In the genomic region with DNA sequence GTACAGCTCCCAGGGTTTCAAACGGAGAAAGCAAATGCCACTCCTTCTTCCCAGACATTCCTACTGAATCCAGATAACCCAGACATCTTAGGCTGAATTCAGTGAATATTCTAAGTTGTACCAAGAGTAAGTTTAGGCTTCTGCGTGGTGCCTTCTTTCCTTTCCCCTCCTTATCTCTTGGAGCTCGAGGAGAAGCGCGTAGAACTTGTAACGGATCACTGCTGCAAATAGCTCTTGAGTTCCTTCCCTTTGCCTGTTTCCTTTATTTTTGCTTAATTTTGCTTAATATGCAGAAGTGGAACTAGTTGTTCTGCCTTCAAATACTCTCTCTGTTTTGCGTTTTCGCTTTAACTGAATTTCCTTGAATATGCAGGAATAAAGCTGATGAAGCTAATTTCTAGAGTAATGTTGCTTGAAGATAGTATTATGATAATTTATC, we compare ENCODE assay signal across 8 cellular contexts. TPM values are rescaled to one million over a fixed set of nuclear protein-coding genes. Genes with fewer than 3 reads are reported as not detected.
DNase-seq lines count a peak whose midpoint lies in the region; ATAC-seq, FAIRE-seq and TF ChIP-seq lines count a peak whose summit lies in the region.

No MANE protein-coding gene starts in this region.

- POLR2A ChIA-PET in CD8-positive, alpha-beta memory T cell (lab: Charles Lee) = interaction anchor here (0.6 to 3.8 kb wide), 7 partner anchors 11 to 247 kb away, joined by 3 to 43 read pairs (median 4); partner anchors contain the start of gene INTS6

- peak overlapping the region; percentile 32 for H3K27ac ChIP-seq in CD8-positive, alpha-beta memory T cell (ENCODE audit: low read depth, low read length)
- peak overlapping the region; percentile 68 for H3K27ac ChIP-seq in astrocyte (ENCODE audit: low read depth, low read length)
- H3K27ac ChIP-seq in left lung = peak overlapping the region; percentile 92 to 93
- H3K27ac ChIP-seq in thoracic aorta = peak overlapping the region; percentile 71 to 87

- peaks cover 59% of the 10 kb centered on the region for H3K79me2 ChIP-seq in astrocyte (ENCODE audit: insufficient read depth, low read length)

- no peaks in the 10 kb centered on the region for H3K36me3 ChIP-seq in CD8-positive, alpha-beta memory T cell (ENCODE audit: insufficient read depth, low read length)
- H3K36me3 ChIP-seq in astrocyte (ENCODE audit: insufficient read depth, low read length) = no peaks in the 10 kb centered on the region
- no peaks in the 10 kb centered on the region for H3K36me3 ChIP-seq in left lung
- no peaks in the 10 kb centered on the region for H3K36me3 ChIP-seq in thoracic aorta

- no peak for DNase-seq in CD8-positive, alpha-beta memory T cell
- DNase-seq in M059J (ENCODE audit: low read depth) (peak; percentile 33), astrocyte (ENCODE audit: low read depth) (no peak), left lung (no peak), thoracic aorta (ENCODE audit: low spot score) (no peak), AG08395 (ENCODE audit: low spot score) (no peak), GM13976 (ENCODE audit: low spot score) (no peak)

- in situ Hi-C loops in GM13976 (cut with MboI; ENCODE audit: low sequenced_read_pairs, unreplicated experiment) = no loop called here

- H3K9ac ChIP-seq in astrocyte (ENCODE audit: low read length) = peak overlapping the region; percentile 88

- CTCF ChIA-PET in CD8-positive, alpha-beta memory T cell (lab: Charles Lee) = interaction anchor here (0.6 to 1.9 kb wide), 7 partner anchors 10 to 212 kb away, joined by 3 to 7 read pairs (median 5); partner anchors contain the start of gene INTS6

- H3K27ac Mint-ChIP-seq in CD8-positive, alpha-beta memory T cell = peak overlapping the region; percentile 60 to 100 (median 97)
- peak overlapping the region; percentile 90 for H3K27ac Mint-ChIP-seq in astrocyte (ENCODE audit: unreplicated experiment)

- H3K4me1 ChIP-seq in CD8-positive, alpha-beta memory T cell (ENCODE audit: insufficient read depth, low read length) = peaks cover 25% of the 10 kb centered on the region
- H3K4me1 ChIP-seq in astrocyte (ENCODE audit: insufficient read depth, low read length) (peaks cover 17% of the 10 kb centered on the region), left lung (peaks cover 17 to 49% of the 10 kb centered on the region in 2 donors), thoracic aorta (ENCODE audit: control insufficient read depth in 1 of 2, low read depth in 2 of 2) (peaks cover 11 to 42% of the 10 kb centered on the region in 2 donors)

- peaks cover 9% of the 10 kb centered on the region for H4K20me1 ChIP-seq in astrocyte (ENCODE audit: insufficient read depth, low read length)

- H3K4me1 Mint-ChIP-seq in CD8-positive, alpha-beta memory T cell = peaks cover 33 to 47% (median 40%) of the 10 kb centered on the region in 3 donors
- H3K4me1 Mint-ChIP-seq in astrocyte (ENCODE audit: low read depth, unreplicated experiment) = peaks cover 33% of the 10 kb centered on the region

- H3K27me3 Mint-ChIP-seq in CD8-positive, alpha-beta memory T cell = no peaks in the 10 kb centered on the region
- peaks cover 4% of the 10 kb centered on the region for H3K27me3 Mint-ChIP-seq in astrocyte (ENCODE audit: low read depth, unreplicated experiment)

- no peak for ATAC-seq in left lung
- ATAC-seq in thoracic aorta (ENCODE audit: insufficient number of reproducible peaks, low FRiP score, low read depth) = no peak
- no peak for ATAC-seq in HG02763 (IDR thresholded peaks at IDR 0.05; ENCODE audit: unreplicated experiment)

- peak overlapping the region; percentile 87 for H3K4me2 ChIP-seq in astrocyte (ENCODE audit: low read length)

- peak overlapping the region; percentile 98 to 100 (median 99) for H3K4me3 Mint-ChIP-seq in CD8-positive, alpha-beta memory T cell
- peak overlapping the region; percentile 95 for H3K4me3 Mint-ChIP-seq in astrocyte (ENCODE audit: unreplicated experiment)

- no peak for FAIRE-seq in astrocyte (lab: Jason Lieb, UNC)

- peak overlapping the region; percentile 95 for H2AFZ ChIP-seq in astrocyte (ENCODE audit: low read depth, low read length)

- no peaks in the 10 kb centered on the region for H3K27me3 ChIP-seq in CD8-positive, alpha-beta memory T cell (ENCODE audit: insufficient read depth, low read length, poor library complexity, severe bottlenecking)
- H3K27me3 ChIP-seq in astrocyte (ENCODE audit: insufficient read depth, low read length) = no peaks in the 10 kb centered on the region
- no peaks in the 10 kb centered on the region for H3K27me3 ChIP-seq in left lung
- no peaks in the 10 kb centered on the region for H3K27me3 ChIP-seq in thoracic aorta (replicated peaks; ENCODE audit: insufficient read depth)

- H3K9me3 ChIP-seq in CD8-positive, alpha-beta memory T cell (ENCODE audit: low read length) = no peaks in the 10 kb centered on the region
- no peaks in the 10 kb centered on the region for H3K9me3 ChIP-seq in astrocyte (ENCODE audit: insufficient read depth, low read depth, low read length)
- H3K9me3 ChIP-seq in left lung = no peaks in the 10 kb centered on the region
- H3K9me3 ChIP-seq in thoracic aorta = no peaks in the 10 kb centered on the region

- TF ChIP-seq CTCF in astrocyte (IDR thresholded peaks at IDR 0.05; ENCODE audit: insufficient read depth, low read depth, low read length) (no peak), left lung (IDR thresholded peaks at IDR 0.05) (no peak), thoracic aorta (IDR thresholded peaks at IDR 0.05) (no peak), GM13976 (IDR thresholded peaks at IDR 0.05; ENCODE audit: borderline replicate concordance, control extremely low read depth, extremely low read depth, insufficient read depth, missing control alignments) (no peak)

- H3K4me3 ChIP-seq in CD8-positive, alpha-beta memory T cell (ENCODE audit: low read length) = peak overlapping the region; percentile 94
- peak overlapping the region; percentile 99 for H3K4me3 ChIP-seq in astrocyte (ENCODE audit: insufficient read depth, low read depth, low read length)
- H3K4me3 ChIP-seq in left lung = peak overlapping the region; percentile 97 to 99
- peak overlapping the region; percentile 88 for H3K4me3 ChIP-seq in thoracic aorta

- H3K9me3 Mint-ChIP-seq in CD8-positive, alpha-beta memory T cell = no peaks in the 10 kb centered on the region
- H3K9me3 Mint-ChIP-seq in astrocyte (ENCODE audit: unreplicated experiment) = no peaks in the 10 kb centered on the region

- intact Hi-C loops in left lung (cut with DNase I) = loop anchor here in 1 of 2 donors (10.0 kb wide), 2 partner anchors 130 to 210 kb away; partner anchors contain the start of gene INTS6

- peaks cover 0 to 7% (median 0%) of the 10 kb centered on the region in 3 donors for H3K36me3 Mint-ChIP-seq in CD8-positive, alpha-beta memory T cell
- H3K36me3 Mint-ChIP-seq in astrocyte (ENCODE audit: low read depth, unreplicated experiment) = no peaks in the 10 kb centered on the region

RNA-seq across cellular contexts. Expression of gene WDFY2, which starts 1.0 kb away (rescaled TPM):
- total RNA-seq in CD8-positive, alpha-beta memory T cell = 1 to 10 TPM; 6.1 to 7.1 TPM
- 3.9 TPM for polyA plus RNA-seq in CD8-positive, alpha-beta memory T cell
- total RNA-seq in M059J (2014; rRNA removed; shearing (Covaris generic)) = 1.5 and 3.1 TPM in 2 replicates
- 16.2 and 16.3 TPM in 2 replicates for total RNA-seq in astrocyte
- total RNA-seq in left lung = 10 to 100 TPM in 1 of 2 donors, 1 to 10 TPM in 1; 9.7 to 15.4 TPM
- total RNA-seq in thoracic aorta = 10 to 100 TPM; 14.6 to 19.3 TPM

Comparison
In these comparisons a context has a peak if more than half of its experiments do, and no peak if none do; other contexts are left out.
1. H3K27ac ChIP-seq: peak in every context shown above with its lines; median percentile 92 in left lung; 79 in thoracic aorta; 68 in astrocyte; 32 in CD8-positive, alpha-beta memory T cell.